ENCODE assay signal across 1 cellular context in the genomic region with DNA sequence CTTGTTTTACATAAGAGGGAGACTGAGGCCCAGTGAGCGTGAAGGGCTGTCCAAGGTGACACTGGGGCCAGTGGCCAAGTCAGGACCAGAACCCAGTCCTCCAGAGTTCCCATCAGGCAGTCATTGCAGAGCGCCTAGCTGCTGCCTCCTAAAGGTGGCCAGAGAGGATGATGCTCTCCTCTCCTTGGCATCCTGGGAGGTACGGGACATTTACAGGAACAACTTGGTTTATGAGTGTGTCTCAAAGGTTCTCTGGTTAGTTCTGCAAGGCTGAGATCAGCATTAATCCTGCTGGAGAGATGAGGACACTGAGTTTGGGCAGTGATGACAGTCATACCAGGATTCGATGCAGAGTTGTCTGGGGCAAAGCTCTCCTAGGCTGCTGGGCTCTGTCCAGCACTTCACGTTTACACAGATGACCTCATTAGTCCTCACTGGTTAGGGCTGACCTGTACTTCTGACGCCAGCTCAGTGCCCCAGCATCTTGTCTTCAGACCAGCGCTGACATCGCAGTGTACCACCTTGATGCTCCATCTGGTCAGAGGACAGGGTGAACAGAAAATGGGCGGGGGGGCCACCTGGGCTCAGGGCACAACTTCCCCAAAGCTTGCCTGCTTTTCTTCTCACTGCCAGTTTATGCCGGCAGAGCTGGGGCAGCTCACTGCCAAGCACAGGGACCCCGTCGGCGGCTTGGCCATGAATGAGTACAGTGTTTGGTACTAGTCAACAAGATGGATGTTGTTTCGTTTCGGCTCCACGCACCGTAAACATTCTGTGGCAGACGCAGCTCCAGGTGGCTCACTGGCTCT.
TF ChIP-seq lines count a peak whose summit lies in the region.

No MANE protein-coding gene starts in this region.

TF ChIP-seq in IMR-90, 13 proteins besides CTCF, POLR2A, EP300 and RAD21:
- TF ChIP-seq CHD1 (IDR thresholded peaks at IDR 0.05; ENCODE audit: low read depth, low read length) (no peak), CEBPB (IDR thresholded peaks at IDR 0.05; ENCODE audit: low read depth, low read length) (no peak), MAFK (IDR thresholded peaks at IDR 0.05; ENCODE audit: low read depth, low read length) (peak; percentile 25; the same call in 1 of the 2 replicates), RFX5 (IDR thresholded peaks at IDR 0.05; ENCODE audit: low read depth, low read length) (no peak), NFE2L2 (IDR thresholded peaks at IDR 0.05; ENCODE audit: low read depth, low read length) (no peak), BHLHE40 (IDR thresholded peaks at IDR 0.05; ENCODE audit: low read depth, low read length) (peak; percentile 81)
- TF ChIP-seq, protein P1, sequence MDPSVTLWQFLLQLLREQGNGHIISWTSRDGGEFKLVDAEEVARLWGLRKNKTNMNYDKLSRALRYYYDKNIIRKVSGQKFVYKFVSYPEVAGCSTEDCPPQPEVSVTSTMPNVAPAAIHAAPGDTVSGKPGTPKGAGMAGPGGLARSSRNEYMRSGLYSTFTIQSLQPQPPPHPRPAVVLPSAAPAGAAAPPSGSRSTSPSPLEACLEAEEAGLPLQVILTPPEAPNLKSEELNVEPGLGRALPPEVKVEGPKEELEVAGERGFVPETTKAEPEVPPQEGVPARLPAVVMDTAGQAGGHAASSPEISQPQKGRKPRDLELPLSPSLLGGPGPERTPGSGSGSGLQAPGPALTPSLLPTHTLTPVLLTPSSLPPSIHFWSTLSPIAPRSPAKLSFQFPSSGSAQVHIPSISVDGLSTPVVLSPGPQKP (IDR thresholded peaks at IDR 0.05; ENCODE audit: borderline replicate concordance, low read depth, low read length): no peak
- TF ChIP-seq, protein P2, sequence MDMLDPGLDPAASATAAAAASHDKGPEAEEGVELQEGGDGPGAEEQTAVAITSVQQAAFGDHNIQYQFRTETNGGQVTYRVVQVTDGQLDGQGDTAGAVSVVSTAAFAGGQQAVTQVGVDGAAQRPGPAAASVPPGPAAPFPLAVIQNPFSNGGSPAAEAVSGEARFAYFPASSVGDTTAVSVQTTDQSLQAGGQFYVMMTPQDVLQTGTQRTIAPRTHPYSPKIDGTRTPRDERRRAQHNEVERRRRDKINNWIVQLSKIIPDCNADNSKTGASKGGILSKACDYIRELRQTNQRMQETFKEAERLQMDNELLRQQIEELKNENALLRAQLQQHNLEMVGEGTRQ (IDR thresholded peaks at IDR 0.05; ENCODE audit: low read depth, low read length): no peak
